ENCODE assay signal across 8 cellular contexts in the genomic region with DNA sequence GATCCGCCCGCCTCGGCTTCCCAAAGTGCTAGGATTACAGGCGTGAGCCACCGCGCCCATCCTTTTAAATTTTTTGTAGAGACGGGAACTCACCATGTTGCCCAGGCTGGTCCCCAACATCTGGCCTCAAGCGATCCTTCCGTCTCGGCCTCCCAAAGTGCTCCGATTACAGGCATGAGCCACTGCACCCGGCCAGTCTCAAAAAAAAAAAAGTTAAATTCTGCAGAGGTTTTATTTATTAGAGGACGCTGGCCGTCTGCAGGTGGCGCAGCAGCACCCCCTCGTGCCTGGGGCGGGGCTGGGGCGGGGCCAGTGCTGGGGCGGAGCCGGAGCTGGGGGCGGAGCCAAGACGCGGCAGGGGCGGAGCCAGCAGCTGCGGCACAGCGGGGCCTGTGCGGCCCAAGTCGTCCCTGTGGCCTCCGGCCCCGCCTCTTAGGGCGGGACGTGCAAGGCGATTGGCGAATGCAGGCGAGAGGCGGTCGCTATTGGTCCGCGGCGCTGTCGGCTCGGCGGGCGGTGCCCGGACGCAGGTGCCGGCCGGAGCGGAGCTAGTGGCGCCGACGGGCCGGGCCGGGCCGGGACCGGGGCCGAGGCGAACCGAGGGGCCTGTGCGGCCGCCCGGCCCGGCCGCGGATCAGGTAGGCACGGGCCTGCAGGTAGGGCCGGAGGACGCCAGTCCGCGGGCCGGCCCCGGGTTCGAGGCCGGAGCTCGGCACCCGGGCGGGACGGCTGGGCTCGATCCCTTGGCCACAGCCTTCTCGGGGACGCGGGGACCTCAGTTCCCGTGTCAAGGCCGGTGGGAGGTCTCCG. TPM values are rescaled to one million over a fixed set of nuclear protein-coding genes. Genes with fewer than 3 reads are reported as not detected.
A peak's percentile ranks its signal among the peaks of the same experiment; 100 is the strongest.
DNase-seq lines count a peak whose midpoint lies in the region; ATAC-seq and TF ChIP-seq lines count a peak whose summit lies in the region.

A gene with protein sequence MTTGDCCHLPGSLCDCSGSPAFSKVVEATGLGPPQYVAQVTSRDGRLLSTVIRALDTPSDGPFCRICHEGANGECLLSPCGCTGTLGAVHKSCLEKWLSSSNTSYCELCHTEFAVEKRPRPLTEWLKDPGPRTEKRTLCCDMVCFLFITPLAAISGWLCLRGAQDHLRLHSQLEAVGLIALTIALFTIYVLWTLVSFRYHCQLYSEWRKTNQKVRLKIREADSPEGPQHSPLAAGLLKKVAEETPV (plus strand): TSS at position 523 of the 810 bp plus-strand sequence. CDS start 8,536 bp downstream, outside the sequence.

- H3K9me3 ChIP-seq in left ventricle myocardium inferior (replicated peaks) = no peaks in the 10 kb centered on the region
- no peaks in the 10 kb centered on the region for H3K9me3 ChIP-seq in psoas muscle

- peaks cover 53% of the 10 kb centered on the region for H3K4me1 ChIP-seq in left ventricle myocardium inferior
- H3K4me1 ChIP-seq in psoas muscle = peaks cover 16% of the 10 kb centered on the region
- H3K4me1 ChIP-seq in urinary bladder (ENCODE audit: insufficient read depth) = no peaks in the 10 kb centered on the region

- H3K27ac ChIP-seq in left ventricle myocardium inferior (replicated peaks) (peak within 1 kb of the TSS; percentile 94), psoas muscle (peak within 1 kb of the TSS; percentile 87), urinary bladder (ENCODE audit: low read depth) (no peak within 1 kb of the TSS)

- TF ChIP-seq CTCF in left ventricle myocardium inferior (IDR thresholded peaks at IDR 0.05; ENCODE audit: borderline replicate concordance) (peak; percentile 78), psoas muscle (IDR thresholded peaks at IDR 0.05) (peak; percentile 52)

- peak; percentile 99 for ATAC-seq in GM18498 (IDR thresholded peaks at IDR 0.05; ENCODE audit: unreplicated experiment)
- ATAC-seq in HG02885 (IDR thresholded peaks at IDR 0.05; ENCODE audit: poor library complexity, unreplicated experiment) = peak; percentile 100
- peak; percentile 99 to 100 (median 99) for ATAC-seq in psoas muscle

- H3K27me3 ChIP-seq in left ventricle myocardium inferior (ENCODE audit: low read depth) (no peaks in the 10 kb centered on the region), psoas muscle (ENCODE audit: insufficient read depth in 3 of 3, low read length in 2 of 3) (no peaks in the 10 kb centered on the region)

- DNase-seq in NCI-H1694 (lab: John Stamatoyannopoulos, UW) (peak; percentile 82), amniotic epithelial cell (ENCODE audit: low read depth) (peak; percentile 93), left ventricle myocardium inferior (peak; percentile 96), psoas muscle (peak; percentile 97 to 99)

- 2 to 7% (median 3%) methylated on average over 47 to 85 of the region's 85 CpGs for WGBS in psoas muscle, 3 donors
- 5% methylated on average over 85 of the region's 85 CpGs for WGBS in urinary bladder

- intact Hi-C loops in T-helper 1 cell treated with Interleukin-12 subunit alpha and Interleukin-12 subunit beta and Interleukin-4 antibody, amounts not matched to agents 30 ng/mL and 1 ng/mL, for 36 hours (cut with micrococcal nuclease) = loop anchor here (1.0 to 2.0 kb wide), 10 partner anchors 23 to 493 kb away; a partner anchor contains a TSS
- intact Hi-C loops in left ventricle myocardium inferior (cut with micrococcal nuclease) (no loop called here), psoas muscle (cut with DNase I) (loop anchor here (1.0 to 5.0 kb wide), 4 partner anchors 34 to 164 kb away; a partner anchor contains a TSS)

- peak within 1 kb of the TSS; percentile 95 for H3K4me3 ChIP-seq in left ventricle myocardium inferior
- H3K4me3 ChIP-seq in psoas muscle = peak within 1 kb of the TSS; percentile 92
- peak within 1 kb of the TSS; percentile 85 for H3K4me3 ChIP-seq in urinary bladder (ENCODE audit: low read depth, low read length)

- no peaks in the 10 kb centered on the region for H3K36me3 ChIP-seq in left ventricle myocardium inferior
- peaks cover 0 to 2% of the 10 kb centered on the region in 2 donors for H3K36me3 ChIP-seq in psoas muscle (ENCODE audit: insufficient read depth in 1 of 2, low read depth in 1 of 2)
- no peaks in the 10 kb centered on the region for H3K36me3 ChIP-seq in urinary bladder (ENCODE audit: insufficient read depth)

RNA-seq across cellular contexts. Expression of the gene that starts here (rescaled TPM):
- 19.0 and 23.9 TPM in 2 replicates for total RNA-seq in T-helper 1 cell treated with Interleukin-12 subunit alpha and Interleukin-12 subunit beta and Interleukin-4 antibody, amounts not matched to agents 30 ng/mL and 1 ng/mL, for 36 hours
- total RNA-seq in left ventricle myocardium inferior (109 TPM), psoas muscle (10 to 100 TPM; 47.7 to 56.0 (median 52.2) TPM), urinary bladder (38.8 TPM)
- polyA plus RNA-seq in psoas muscle (10 to 100 TPM; 32.8 to 55.6 (median 48.9) TPM), urinary bladder (98.2 TPM)
